Comparison of ENCODE assay signal across 9 cellular contexts in genomic region chr6:37868447-37868825, GRCh38. TPM values are rescaled to one million over a fixed set of nuclear protein-coding genes. Genes with fewer than 3 reads are reported as not detected.
A peak's percentile ranks its signal among the peaks of the same experiment; 100 is the strongest.
DNase-seq lines count a peak whose midpoint lies in the region; TF ChIP-seq lines count a peak whose summit lies in the region.
"Had no signal": no experiment of that assay in that cellular context is flagged by ENCODE, and none has a peak within 500 bp of the region (broad histone marks: within the 10 kb centered on the region; RNA-seq: fewer than 3 reads in every experiment).

No MANE protein-coding gene starts in this region.

- H3K27me3 Mint-ChIP-seq in activated naive CD8-positive, alpha-beta T cell, result no peaks in the 10 kb centered on the region

- peak overlapping the region; percentile 75 for H3K27ac Mint-ChIP-seq in activated naive CD8-positive, alpha-beta T cell

- peak overlapping the region; percentile 64 for H3K4me3 Mint-ChIP-seq in activated naive CD8-positive, alpha-beta T cell

- no peak overlapping the region for H3K27ac ChIP-seq in adrenal gland

- intact Hi-C loops in adrenal gland (cut with DNase I), result no loop called here

- no peaks in the 10 kb centered on the region for H3K27me3 ChIP-seq in kidney epithelial cell (ENCODE audit: control insufficient read depth, insufficient read depth, low read length)
- H3K27me3 ChIP-seq in adrenal gland, result no peaks in the 10 kb centered on the region

- H3K4me3 ChIP-seq in kidney epithelial cell (ENCODE audit: low read depth, low read length) (no peak overlapping the region), adrenal gland (no peak overlapping the region)

- no peak for TF ChIP-seq CTCF in kidney epithelial cell (IDR thresholded peaks at IDR 0.05; ENCODE audit: insufficient read depth, low read length, poor library complexity, severe bottlenecking)
- no peak for TF ChIP-seq CTCF in adrenal gland (IDR thresholded peaks at IDR 0.05)

- H3K9me3 ChIP-seq in adrenal gland (replicated peaks in 1 of 3), result no peaks in the 10 kb centered on the region

- peaks cover 64% of the 10 kb centered on the region for H3K4me1 Mint-ChIP-seq in activated naive CD8-positive, alpha-beta T cell (ENCODE audit: low read depth)

- peaks cover 6 to 44% of the 10 kb centered on the region in 2 donors for H3K4me1 ChIP-seq in adrenal gland (replicated peaks in 1 of 2)

- peaks cover 23% of the 10 kb centered on the region for H3K36me3 Mint-ChIP-seq in activated naive CD8-positive, alpha-beta T cell

- peaks cover 8% of the 10 kb centered on the region for H3K9me3 Mint-ChIP-seq in activated naive CD8-positive, alpha-beta T cell (ENCODE audit: low read depth)

- TF ChIP-seq POLR2A in adrenal gland (IDR thresholded peaks at IDR 0.05), result no peak

- H3K36me3 ChIP-seq in kidney epithelial cell (ENCODE audit: control insufficient read depth, insufficient read depth, low read length) (no peaks in the 10 kb centered on the region), adrenal gland (replicated peaks in 1 of 2) (no peaks in the 10 kb centered on the region)

- 66 to 70% (median 67%) methylated on average over 4 of the region's 4 CpGs for WGBS in adrenal gland, 4 donors

- peak; percentile 11 for DNase-seq in stimulated activated CD4-positive, alpha-beta T cell treated with anti-CD3 and anti-CD28 coated beads, Interleukin-4, amount 100 ng/mL, for 24 hours
- no peak for DNase-seq in stimulated activated CD4-positive, alpha-beta T cell treated with anti-CD3 and anti-CD28 coated beads, Interleukin-12 subunit alpha, Interleukin-12 subunit beta, amount 100 ng/mL, for 4 hours
- peak; percentile 35 for DNase-seq in kidney epithelial cell (ENCODE audit: low read depth)
- DNase-seq in NCI-H2107 (lab: John Stamatoyannopoulos, UW), result no peak
- DNase-seq in adrenal gland, result no peak
- no peak for DNase-seq in mucosa of gallbladder (ENCODE audit: low spot score)
- DNase-seq in NCI-H774 (lab: John Stamatoyannopoulos, UW), result no peak
- DNase-seq: NCI-H748 treated with DMSO at 0.1 percent for 48 hours had no signal

RNA-seq across cellular contexts. Expression of gene ZFAND3, which starts 48.9 kb away (rescaled TPM):
- 49.4 TPM in 2 replicates for total RNA-seq in kidney epithelial cell
- total RNA-seq in adrenal gland, result 100 to 1,000 TPM in 1 of 8 donors, 10 to 100 TPM in 7; 21.4 to 127 (median 62.2) TPM
- polyA plus RNA-seq in adrenal gland, result 100 to 1,000 TPM in 1 of 3 donors, 10 to 100 TPM in 2; 21.6 to 163 (median 28.4) TPM
- total RNA-seq in mucosa of gallbladder, result 105 TPM

Comparison
In these comparisons a context has a peak if more than half of its experiments do, and no peak if none do; other contexts are left out.
1. DNase-seq: peak in stimulated activated CD4-positive, alpha-beta T cell treated with anti-CD3 and anti-CD28 coated beads, Interleukin-4, amount 100 ng/mL, for 24 hours (single experiment) and kidney epithelial cell (single experiment); none in stimulated activated CD4-positive, alpha-beta T cell treated with anti-CD3 and anti-CD28 coated beads, Interleukin-12 subunit alpha, Interleukin-12 subunit beta, amount 100 ng/mL, for 4 hours (single experiment), NCI-H2107 (single experiment), adrenal gland (0 of 7), mucosa of gallbladder (single experiment) and NCI-H774 (single experiment).